Comparison of ENCODE assay signal across 13 cellular contexts in genomic region chr6:44056392-44057237, GRCh38.
DNase-seq lines count a peak whose midpoint lies in the region; ATAC-seq and TF ChIP-seq lines count a peak whose summit lies in the region.
"Had no signal": no experiment of that assay in that cellular context is flagged by ENCODE, and none has a peak within 500 bp of the region (broad histone marks: within the 10 kb centered on the region; RNA-seq: fewer than 3 reads in every experiment).

No MANE protein-coding gene starts in this region.

- TF ChIP-seq CTCF in HEK293 (tag by site-specific recombination; IDR thresholded peaks at IDR 0.05), result no peak
- TF ChIP-seq CTCF in hepatocyte (IDR thresholded peaks at IDR 0.05; ENCODE audit: poor library complexity), result no peak
- TF ChIP-seq CTCF in neural progenitor cell (IDR thresholded peaks at IDR 0.05), result no peak

- H3K27ac Mint-ChIP-seq in neural progenitor cell, result no peak overlapping the region
- H3K27ac Mint-ChIP-seq: activated naive CD4-positive, alpha-beta T cell treated with anti-CD3 and anti-CD28 coated beads, Interleukin-2, amount 50 U/mL, for 24 hours had no signal

- WGBS in hepatocyte (ENCODE audit: low lambda C conversion rate, missing lambda C conversion rate), result 88% methylated on average over 13 of the region's 13 CpGs

- no peaks in the 10 kb centered on the region for H3K9me3 ChIP-seq in HEK293 (ENCODE audit: control insufficient read depth, insufficient read depth, low read depth, low read length)
- no peaks in the 10 kb centered on the region for H3K9me3 ChIP-seq in hepatocyte (ENCODE audit: low read depth)
- no peaks in the 10 kb centered on the region for H3K9me3 ChIP-seq in neural progenitor cell (ENCODE audit: low read depth)
- H3K9me3 ChIP-seq: gastrocnemius medialis, suprapubic skin had no signal

- H2AFZ ChIP-seq in hepatocyte, result no peak overlapping the region
- no peak overlapping the region for H2AFZ ChIP-seq in neural progenitor cell (replicated peaks)

- no peaks in the 10 kb centered on the region for H3F3A ChIP-seq in neural progenitor cell (ENCODE audit: low read depth)

- H3K79me2 ChIP-seq in hepatocyte, result no peaks in the 10 kb centered on the region
- no peaks in the 10 kb centered on the region for H3K79me2 ChIP-seq in neural progenitor cell (ENCODE audit: low read depth)

- H3K4me3 ChIP-seq in HEK293 (ENCODE audit: low read depth, low read length) (no peak overlapping the region), hepatocyte (no peak overlapping the region), neural progenitor cell (no peak overlapping the region)
- H3K4me3 ChIP-seq: gastrocnemius medialis, suprapubic skin had no signal

- DNase-seq in cerebellum (ENCODE audit: low spot score) (peak; percentile 77), hepatocyte (ENCODE audit: low spot score) (peak; percentile 60), superior temporal gyrus (ENCODE audit: extremely low spot score) (peak; percentile 79), neural progenitor cell (ENCODE audit: low spot score) (no peak), DMS 273 (lab: John Stamatoyannopoulos, UW; ENCODE audit: unreplicated experiment) (no peak), NOMO-1 treated with DMSO at 0.1 percent for 48 hours (lab: John Stamatoyannopoulos, UW; ENCODE audit: unreplicated experiment) (no peak)
- DNase-seq: DND-41, gastrocnemius medialis, NCI-H2081 had no signal

- ATAC-seq in HG02852 (IDR thresholded peaks at IDR 0.05; ENCODE audit: unreplicated experiment), result no peak
- ATAC-seq: gastrocnemius medialis had no signal

- H3K4me1 ChIP-seq in HEK293 (ENCODE audit: control insufficient read depth, insufficient read depth, low read length) (no peaks in the 10 kb centered on the region), hepatocyte (ENCODE audit: insufficient read depth) (peaks cover 25% of the 10 kb centered on the region), neural progenitor cell (peaks cover 9% of the 10 kb centered on the region)

- H3K4me1 Mint-ChIP-seq in neural progenitor cell, result peaks cover 39% of the 10 kb centered on the region
- H3K4me1 Mint-ChIP-seq: activated naive CD4-positive, alpha-beta T cell treated with anti-CD3 and anti-CD28 coated beads, Interleukin-2, amount 50 U/mL, for 24 hours had no signal

- H3K9me2 ChIP-seq in hepatocyte (replicated peaks; ENCODE audit: insufficient read depth), result no peaks in the 10 kb centered on the region

- H3K27me3 ChIP-seq in hepatocyte (no peaks in the 10 kb centered on the region), neural progenitor cell (no peaks in the 10 kb centered on the region)
- H3K27me3 ChIP-seq: gastrocnemius medialis, suprapubic skin had no signal

- H3K27me3 Mint-ChIP-seq in neural progenitor cell (ENCODE audit: insufficient read depth, low read depth), result peaks cover 8% of the 10 kb centered on the region

- no peak overlapping the region for H3K9ac ChIP-seq in neural progenitor cell

- no peak overlapping the region for H3K4me3 Mint-ChIP-seq in neural progenitor cell
- H3K4me3 Mint-ChIP-seq: activated naive CD4-positive, alpha-beta T cell treated with anti-CD3 and anti-CD28 coated beads, Interleukin-2, amount 50 U/mL, for 24 hours had no signal

- POLR2A ChIA-PET in HEK293 (lab: Yijun Ruan, JAX), result interaction anchor here (1.7 to 2.8 kb wide), 3 partner anchors 13 to 287 kb away, joined by 4 to 12 read pairs (median 12); partner anchors contain the start of gene VEGFA

- CTCF ChIA-PET in HEK293 (lab: Yijun Ruan, JAX), result interaction anchor here (0.6 to 1.3 kb wide), 10 partner anchors 8 to 391 kb away, joined by 3 to 7 read pairs (median 4); partner anchors contain the start of gene VEGFA

- H3K9me3 Mint-ChIP-seq in neural progenitor cell, result peaks cover 3% of the 10 kb centered on the region
- H3K9me3 Mint-ChIP-seq: activated naive CD4-positive, alpha-beta T cell treated with anti-CD3 and anti-CD28 coated beads, Interleukin-2, amount 50 U/mL, for 24 hours had no signal

- H3K36me3 ChIP-seq in HEK293 (ENCODE audit: control insufficient read depth in 2 of 2, insufficient read depth in 1 of 2, low read length in 2 of 2) (no peaks in the 10 kb centered on the region), hepatocyte (replicated peaks; ENCODE audit: insufficient read depth, low read depth) (no peaks in the 10 kb centered on the region), neural progenitor cell (no peaks in the 10 kb centered on the region)
- H3K36me3 ChIP-seq: gastrocnemius medialis, suprapubic skin had no signal

- no peaks in the 10 kb centered on the region for H4K20me1 ChIP-seq in hepatocyte (ENCODE audit: insufficient read depth, poor library complexity, severe bottlenecking)
- no peaks in the 10 kb centered on the region for H4K20me1 ChIP-seq in neural progenitor cell (ENCODE audit: low read depth)

- H3K27ac ChIP-seq in HEK293 (ENCODE audit: extremely low read depth, low read depth, low read length) (no peak overlapping the region), hepatocyte (peak overlapping the region; percentile 82), neural progenitor cell (no peak overlapping the region)
- H3K27ac ChIP-seq: suprapubic skin had no signal

- H3K4me2 ChIP-seq in hepatocyte, result no peak overlapping the region
- H3K4me2 ChIP-seq in neural progenitor cell, result no peak overlapping the region

- no peaks in the 10 kb centered on the region for H3K36me3 Mint-ChIP-seq in neural progenitor cell
- H3K36me3 Mint-ChIP-seq: activated naive CD4-positive, alpha-beta T cell treated with anti-CD3 and anti-CD28 coated beads, Interleukin-2, amount 50 U/mL, for 24 hours had no signal

TF ChIP-seq in HEK293, 187 proteins besides CTCF, POLR2A, EP300 and RAD21:
- TF ChIP-seq ZIC2 (tag by site-specific recombination; IDR thresholded peaks at IDR 0.05) (peak; percentile 20; the same call in 1 of the 2 replicates), ZNF280D (tag by site-specific recombination; IDR thresholded peaks at IDR 0.05) (no peak), REST (tag by site-specific recombination; IDR thresholded peaks at IDR 0.05) (peak; percentile 71)

Comparison
In these comparisons a context has a peak if more than half of its experiments do, and no peak if none do; other contexts are left out.
1. DNase-seq: peak in cerebellum (single experiment), hepatocyte (single experiment) and superior temporal gyrus (single experiment); none in neural progenitor cell (single experiment), DMS 273 (single experiment) and NOMO-1 treated with DMSO at 0.1 percent for 48 hours (single experiment).